3 cellular contexts compared by ENCODE assay signal in the genomic region with DNA sequence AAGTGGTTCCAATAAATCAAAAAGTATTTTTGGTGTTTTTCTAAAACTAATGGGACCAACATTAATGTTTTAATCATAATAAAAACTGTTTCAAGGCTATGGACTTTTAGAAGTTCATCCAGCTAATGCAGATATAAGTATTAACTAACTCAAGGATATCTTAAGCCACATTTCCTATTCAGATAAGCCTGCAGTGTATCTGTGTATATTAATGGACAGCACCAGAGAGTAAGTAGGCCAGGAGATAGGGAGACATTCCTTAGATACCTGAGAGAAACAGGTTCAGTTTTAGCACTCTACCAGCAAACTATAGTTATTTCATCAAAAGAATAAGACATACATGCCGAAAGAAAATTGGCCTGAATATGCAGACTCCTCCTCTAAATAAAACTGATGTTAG.
A peak's percentile ranks its signal among the peaks of the same experiment; 100 is the strongest.
TF ChIP-seq lines count a peak whose summit lies in the region.

No MANE protein-coding gene starts in this region.

TF ChIP-seq in SK-N-SH treated with all-trans-retinoic acid at 6 μM for 48 hours, 23 proteins besides CTCF, POLR2A, EP300 and RAD21:
- TF ChIP-seq ISL1 (CRISPR knock-in tag; IDR thresholded peaks at IDR 0.05): peak; percentile 61
- no peak for TF ChIP-seq ZFP3 (CRISPR knock-in tag; IDR thresholded peaks at IDR 0.05)
TF ChIP-seq in SK-N-SH treated with all-trans-retinoic acid at 6 μM for 48 hours: peak in this region for 1.

TF ChIP-seq in SK-N-SH, 30 proteins besides CTCF, POLR2A, EP300 and RAD21:
- TF ChIP-seq SMC3 (IDR thresholded peaks at IDR 0.05; ENCODE audit: low read depth, low read length): no peak
- TF ChIP-seq RXRA (IDR thresholded peaks at IDR 0.05; ENCODE audit: borderline replicate concordance, low read depth): no peak
- TF ChIP-seq POLR2AphosphoS5 (IDR thresholded peaks at IDR 0.05; ENCODE audit: low read depth, low read length): no peak
- TF ChIP-seq NRF1 (IDR thresholded peaks at IDR 0.05; ENCODE audit: low read depth, low read length): no peak
- no peak for TF ChIP-seq RCOR1 (IDR thresholded peaks at IDR 0.05; ENCODE audit: low read length)
- TF ChIP-seq, protein P1, sequence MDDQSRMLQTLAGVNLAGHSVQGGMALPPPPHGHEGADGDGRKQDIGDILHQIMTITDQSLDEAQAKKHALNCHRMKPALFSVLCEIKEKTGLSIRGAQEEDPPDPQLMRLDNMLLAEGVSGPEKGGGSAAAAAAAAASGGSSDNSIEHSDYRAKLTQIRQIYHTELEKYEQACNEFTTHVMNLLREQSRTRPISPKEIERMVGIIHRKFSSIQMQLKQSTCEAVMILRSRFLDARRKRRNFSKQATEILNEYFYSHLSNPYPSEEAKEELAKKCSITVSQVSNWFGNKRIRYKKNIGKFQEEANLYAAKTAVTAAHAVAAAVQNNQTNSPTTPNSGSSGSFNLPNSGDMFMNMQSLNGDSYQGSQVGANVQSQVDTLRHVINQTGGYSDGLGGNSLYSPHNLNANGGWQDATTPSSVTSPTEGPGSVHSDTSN (IDR thresholded peaks at IDR 0.05): no peak
- TF ChIP-seq GABPA (IDR thresholded peaks at IDR 0.05; ENCODE audit: low read depth): no peak

TF ChIP-seq in IMR-90, 13 proteins besides CTCF, POLR2A, EP300 and RAD21:
- no peak for TF ChIP-seq SMC3 (IDR thresholded peaks at IDR 0.05; ENCODE audit: low read depth, low read length)
- no peak for TF ChIP-seq USF2 (IDR thresholded peaks at IDR 0.05; ENCODE audit: low read depth, low read length)
- TF ChIP-seq, protein P2, sequence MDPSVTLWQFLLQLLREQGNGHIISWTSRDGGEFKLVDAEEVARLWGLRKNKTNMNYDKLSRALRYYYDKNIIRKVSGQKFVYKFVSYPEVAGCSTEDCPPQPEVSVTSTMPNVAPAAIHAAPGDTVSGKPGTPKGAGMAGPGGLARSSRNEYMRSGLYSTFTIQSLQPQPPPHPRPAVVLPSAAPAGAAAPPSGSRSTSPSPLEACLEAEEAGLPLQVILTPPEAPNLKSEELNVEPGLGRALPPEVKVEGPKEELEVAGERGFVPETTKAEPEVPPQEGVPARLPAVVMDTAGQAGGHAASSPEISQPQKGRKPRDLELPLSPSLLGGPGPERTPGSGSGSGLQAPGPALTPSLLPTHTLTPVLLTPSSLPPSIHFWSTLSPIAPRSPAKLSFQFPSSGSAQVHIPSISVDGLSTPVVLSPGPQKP (IDR thresholded peaks at IDR 0.05; ENCODE audit: borderline replicate concordance, low read depth, low read length): no peak
- TF ChIP-seq RCOR1 (IDR thresholded peaks at IDR 0.05; ENCODE audit: insufficient replicate concordance, low read length): no peak
- TF ChIP-seq NFE2L2 (IDR thresholded peaks at IDR 0.05; ENCODE audit: low read depth, low read length): no peak
- TF ChIP-seq CHD1 (IDR thresholded peaks at IDR 0.05; ENCODE audit: low read depth, low read length): no peak
- no peak for TF ChIP-seq FOS (IDR thresholded peaks at IDR 0.05; ENCODE audit: low read depth, low read length)
- TF ChIP-seq MXI1 (IDR thresholded peaks at IDR 0.05; ENCODE audit: borderline replicate concordance, low read depth, low read length): no peak
